Comparison of ENCODE assay signal across 11 cellular contexts in genomic region chr11:65470433-65470832, GRCh38. TPM values are rescaled to one million over a fixed set of nuclear protein-coding genes. Genes with fewer than 3 reads are reported as not detected.
DNase-seq lines count a peak whose midpoint lies in the region; ATAC-seq, FAIRE-seq and TF ChIP-seq lines count a peak whose summit lies in the region.
"Had no signal": no experiment of that assay in that cellular context is flagged by ENCODE, and none has a peak within 500 bp of the region (broad histone marks: within the 10 kb centered on the region; RNA-seq: fewer than 3 reads in every experiment).

No MANE protein-coding gene starts in this region.

- no peak for FAIRE-seq in K562 (lab: Jason Lieb, UNC)

- H3K27ac Mint-ChIP-seq in activated naive CD4-positive, alpha-beta T cell treated with anti-CD3 and anti-CD28 coated beads, Interleukin-2, amount 10 ng/mL, durations not matched to agents 7 days and 5 days = peak overlapping the region; percentile 2
- H3K27ac Mint-ChIP-seq in naive B cell (peak overlapping the region; percentile 87 to 97 (median 94)), type B pancreatic cell (peak overlapping the region; percentile 77)

- no peak for TF ChIP-seq EP300 in K562 (IDR thresholded peaks at IDR 0.05; ENCODE audit: low read length)

- no peaks in the 10 kb centered on the region for H3K9me3 Mint-ChIP-seq in activated naive CD4-positive, alpha-beta T cell treated with anti-CD3 and anti-CD28 coated beads, Interleukin-2, amount 10 ng/mL, durations not matched to agents 7 days and 5 days
- H3K9me3 Mint-ChIP-seq in naive B cell (no peaks in the 10 kb centered on the region), type B pancreatic cell (no peaks in the 10 kb centered on the region)

- no peaks in the 10 kb centered on the region for H3K9me3 ChIP-seq in K562 (replicated peaks; ENCODE audit: control insufficient read depth, insufficient read depth, low read depth, low read length)

- intact Hi-C loops in K562 (cut with micrococcal nuclease) = loop anchor here (5.0 kb wide), 1 partner anchor 102 kb away; the partner anchor contains the start of genes FAM89B and ZNRD2

- peak overlapping the region; percentile 96; the same call in 1 of the 3 replicates for H3K27ac ChIP-seq in K562 (ENCODE audit: extremely low read depth, low read depth, low read length)
- H3K27ac ChIP-seq: HL-60 had no signal

- H3K9me1 ChIP-seq in K562 (ENCODE audit: control insufficient read depth, insufficient read depth, low read length) = no peaks in the 10 kb centered on the region

- no peak for ATAC-seq in K562
- ATAC-seq in naive B cell (ENCODE audit: low read depth in 2 of 2) = no peak

- peak overlapping the region; percentile 8; the same call in 1 of the 2 replicates for H3K4me2 ChIP-seq in K562 (ENCODE audit: insufficient read depth, low read length)

- TF ChIP-seq RAD21 in K562 (CRISPR knock-in tag; conservative IDR thresholded peaks at IDR 0.05 in 1 of 2, IDR thresholded peaks at IDR 0.05 in 1 of 2) = no peak

- H4K20me1 ChIP-seq in K562 (replicated peaks; ENCODE audit: control insufficient read depth, insufficient read depth, low read length) = no peaks in the 10 kb centered on the region; the same call in 1 of the 2 replicates

- TF ChIP-seq CTCF in K562 (IDR thresholded peaks at IDR 0.05 in 2 of 3, conservative IDR thresholded peaks at IDR 0.05 in 1 of 3; ENCODE audit: insufficient read depth in 2 of 3, low read depth in 1 of 3, low read length in 3 of 3) (no peak), type B pancreatic cell (conservative IDR thresholded peaks at IDR 0.05) (no peak)

- no peak overlapping the region for H2AFZ ChIP-seq in K562 (ENCODE audit: low read depth, low read length)

- no peak overlapping the region for H3K4me3 Mint-ChIP-seq in activated naive CD4-positive, alpha-beta T cell treated with anti-CD3 and anti-CD28 coated beads, Interleukin-2, amount 10 ng/mL, durations not matched to agents 7 days and 5 days
- H3K4me3 Mint-ChIP-seq in naive B cell = peak overlapping the region in 4 of 8 donors; percentile 5 to 29 (median 18)
- no peak overlapping the region for H3K4me3 Mint-ChIP-seq in type B pancreatic cell

- H3K36me3 Mint-ChIP-seq in activated naive CD4-positive, alpha-beta T cell treated with anti-CD3 and anti-CD28 coated beads, Interleukin-2, amount 10 ng/mL, durations not matched to agents 7 days and 5 days = no peaks in the 10 kb centered on the region
- no peaks in the 10 kb centered on the region for H3K36me3 Mint-ChIP-seq in naive B cell
- H3K36me3 Mint-ChIP-seq in type B pancreatic cell = no peaks in the 10 kb centered on the region

- in situ Hi-C loops in K562 (cut with MboI) = loop anchor here (5.0 kb wide), 1 partner anchor 37 kb away; no protein-coding TSS in a partner anchor

- WGBS in K562 (ENCODE audit: insufficient coverage, low coverage, missing lambda C conversion rate) = 67% methylated on average over 5 of the region's 5 CpGs

- H3K79me2 ChIP-seq in K562 (ENCODE audit: control insufficient read depth, insufficient read depth, low read length) = peaks cover 56% of the 10 kb centered on the region

- DNase-seq in activated naive CD4-positive, alpha-beta T cell treated with anti-CD3 and anti-CD28 coated beads, Interleukin-2, amount 10 ng/mL, durations not matched to agents 7 days and 5 days = no peak
- no peak for DNase-seq in activated naive CD4-positive, alpha-beta T cell treated with anti-CD3 and anti-CD28 coated beads, Interleukin-2, amount 50 U/mL, for 16 hours
- DNase-seq in K562 (ENCODE audit: extremely low read depth in 1 of 4, low spot score in 3 of 4) = no peak
- no peak for DNase-seq in naive B cell
- no peak for DNase-seq in type B pancreatic cell (ENCODE audit: extremely low spot score, unreplicated experiment)
- DNase-seq in activated gamma-delta T cell treated with Interleukin-2 at 50 U/mL for 16 hours = no peak
- DNase-seq in SKM-1 (lab: John Stamatoyannopoulos, UW; ENCODE audit: unreplicated experiment) = no peak
- DNase-seq in stimulated activated CD4-positive, alpha-beta T cell treated with anti-CD3 and anti-CD28 coated beads, Interleukin-15, amount 100 ng/mL, for 24 hours = no peak
- DNase-seq: NCI-H2029 treated with DMSO at 0.1 percent for 48 hours, retina had no signal

- H3K27me3 Mint-ChIP-seq in activated naive CD4-positive, alpha-beta T cell treated with anti-CD3 and anti-CD28 coated beads, Interleukin-2, amount 10 ng/mL, durations not matched to agents 7 days and 5 days = peaks cover 4% of the 10 kb centered on the region
- H3K27me3 Mint-ChIP-seq in naive B cell (no peaks in the 10 kb centered on the region), type B pancreatic cell (no peaks in the 10 kb centered on the region)

- CTCF ChIA-PET in activated naive CD4-positive, alpha-beta T cell treated with anti-CD3 and anti-CD28 coated beads, Interleukin-2, amount 10 ng/mL, durations not matched to agents 7 days and 5 days (lab: Charles Lee) = interaction anchor here (10.1 kb wide), 1 partner anchor 54 kb away, joined by 146 read pairs; no protein-coding TSS in a partner anchor
- CTCF ChIA-PET in K562 (lab: Yijun Ruan, JAX; ENCODE audit: low intra/inter-chr PET ratio) = interaction anchor here (1.0 to 1.3 kb wide), 2 partner anchors 37 to 40 kb away, joined by 3 to 5 read pairs; no protein-coding TSS in a partner anchor

- peaks cover 28% of the 10 kb centered on the region for H3K4me1 Mint-ChIP-seq in activated naive CD4-positive, alpha-beta T cell treated with anti-CD3 and anti-CD28 coated beads, Interleukin-2, amount 10 ng/mL, durations not matched to agents 7 days and 5 days
- H3K4me1 Mint-ChIP-seq in naive B cell = peaks cover 12 to 37% (median 13%) of the 10 kb centered on the region in 3 donors
- peaks cover 18% of the 10 kb centered on the region for H3K4me1 Mint-ChIP-seq in type B pancreatic cell (ENCODE audit: unreplicated experiment)

- peak overlapping the region; percentile 82 to 93 for H3K9ac ChIP-seq in K562 (ENCODE audit: insufficient read depth in 1 of 2, low read depth in 2 of 2, low read length in 2 of 2)

- BruUV-seq in K562 (replicated peaks; lab: Mats Ljungman, UMichigan) = no TSS peak

- peaks cover 35 to 46% of the 10 kb centered on the region in 2 experiments for H3K4me1 ChIP-seq in K562 (replicated peaks in 1 of 2; ENCODE audit: control insufficient read depth in 2 of 2, insufficient read depth in 2 of 2, low read length in 2 of 2)

- POLR2A ChIA-PET in K562 (lab: Yijun Ruan, JAX) = interaction anchor here (0.8 to 26.0 kb wide), 10 partner anchors 9 to 99 kb away, joined by 4 to 2118 read pairs (median 10); partner anchors contain the start of genes MALAT1 and NEAT1

- no peak overlapping the region for H3K4me3 ChIP-seq in K562

- TF ChIP-seq POLR2A in K562 (conservative IDR thresholded peaks at IDR 0.05) = no peak

- peaks cover 5% of the 10 kb centered on the region; the same call in 1 of the 3 replicates for H3K36me3 ChIP-seq in K562 (ENCODE audit: control insufficient read depth, insufficient read depth, low read length)

- H3K27me3 ChIP-seq in K562 (ENCODE audit: control insufficient read depth in 2 of 2, insufficient read depth in 2 of 2, low read length in 2 of 2) = no peaks in the 10 kb centered on the region

RNA-seq across cellular contexts. Expression of gene MALAT1, which starts 28.4 kb away (rescaled TPM):
- 25,088 and 54,166 TPM in 2 replicates for total RNA-seq in K562 (2011; cell fraction: chromatin; rRNA removed; ENCODE audit: low replicate concordance)
- total RNA-seq in K562 (2011; cell fraction: nucleolus; rRNA removed) = 9,055 and 12,105 TPM in 2 replicates
- total RNA-seq in K562 (2011; cell fraction: nucleoplasm; rRNA removed) = 29,585 and 58,308 TPM in 2 replicates
- total RNA-seq in K562 (2014; rRNA removed) (1,943 and 2,212 TPM in 2 replicates), K562 (2014; rRNA removed; fragmentation: Illumina TruSeq; extraction: Trizol) (2,548 and 2,859 TPM in 2 replicates), K562 (2015; rRNA removed; fragmentation: Illumina TruSeq; extraction: Trizol) (2,437 and 2,551 TPM in 2 replicates), K562 (2021) (4,052 and 5,928 TPM in 2 replicates), type B pancreatic cell (ENCODE audit: low replicate concordance) (4,133 and 6,276 TPM in 2 replicates)
- polyA plus RNA-seq in K562 (2011; rRNA removed) (980 and 1,205 TPM in 2 replicates), K562 (2014; fragmentation: Illumina TruSeq; extraction: Trizol) (363 and 398 TPM in 2 replicates), K562 (2014; fragmentation: Nextera tagmentation; extraction: Ambion mirVana) (1,000 to 10,000 TPM; 1,606 to 8,715 TPM), K562 (2014; rRNA removed) (1,666 and 2,351 TPM in 2 replicates), naive B cell (ENCODE audit: low read depth in 6 of 6) (1,000 to 10,000 TPM; 1,985 to 6,450 (median 3,738) TPM)
- 93.6 and 371 TPM in 2 replicates for polyA plus RNA-seq in K562 (2011; cell fraction: cytosol; rRNA removed)
- polyA plus RNA-seq in K562 (2011; cell fraction: nucleus; rRNA removed) = 5,475 and 8,513 TPM in 2 replicates
- polyA plus RNA-seq in K562 (2012) = 1,113 and 1,346 TPM in 2 replicates
- polyA minus RNA-seq in K562 (2011; rRNA and poly(A)+ RNA removed) = 5,106 and 10,064 TPM in 2 replicates
- polyA minus RNA-seq in K562 (2011; cell fraction: cytosol; rRNA and poly(A)+ RNA removed) = 2,869 and 5,041 TPM in 2 replicates
- polyA minus RNA-seq in K562 (2011; cell fraction: nucleus; rRNA and poly(A)+ RNA removed) = 20,177 and 33,147 TPM in 2 replicates

RNA-seq across cellular contexts. Expression of gene NEAT1, which starts 47.8 kb away (rescaled TPM):
- 684 and 1,510 TPM in 2 replicates for total RNA-seq in K562 (2011; cell fraction: chromatin; rRNA removed; ENCODE audit: low replicate concordance)
- total RNA-seq in K562 (2011; cell fraction: nucleolus; rRNA removed) = 291 and 321 TPM in 2 replicates
- 737 and 1,283 TPM in 2 replicates for total RNA-seq in K562 (2011; cell fraction: nucleoplasm; rRNA removed)
- 15.2 and 20.1 TPM in 2 replicates for total RNA-seq in K562 (2014; rRNA removed)
- 62.8 and 76.9 TPM in 2 replicates for total RNA-seq in K562 (2014; rRNA removed; fragmentation: Illumina TruSeq; extraction: Trizol)
- 26.3 and 31.5 TPM in 2 replicates for total RNA-seq in K562 (2015; rRNA removed; fragmentation: Illumina TruSeq; extraction: Trizol)
- 129 and 208 TPM in 2 replicates for total RNA-seq in K562 (2021)
- polyA plus RNA-seq in K562 (2011; rRNA removed) = 56.2 and 171 TPM in 2 replicates
- 45.5 and 49.2 TPM in 2 replicates for polyA plus RNA-seq in K562 (2011; cell fraction: cytosol; rRNA removed)
- polyA plus RNA-seq in K562 (2011; cell fraction: nucleus; rRNA removed) = 234 and 651 TPM in 2 replicates
- polyA plus RNA-seq in K562 (2012) = 312 and 328 TPM in 2 replicates
- 137 and 146 TPM in 2 replicates for polyA plus RNA-seq in K562 (2014; fragmentation: Illumina TruSeq; extraction: Trizol)
- 10 to 100 TPM; 22.8 to 30.1 TPM for polyA plus RNA-seq in K562 (2014; fragmentation: Nextera tagmentation; extraction: Ambion mirVana)
- polyA plus RNA-seq in K562 (2014; rRNA removed) = 382 and 389 TPM in 2 replicates
- 92.6 and 137 TPM in 2 replicates for polyA minus RNA-seq in K562 (2011; rRNA and poly(A)+ RNA removed)
- 19.9 and 35.6 TPM in 2 replicates for polyA minus RNA-seq in K562 (2011; cell fraction: cytosol; rRNA and poly(A)+ RNA removed)
- polyA minus RNA-seq in K562 (2011; cell fraction: nucleus; rRNA and poly(A)+ RNA removed) = 168 and 220 TPM in 2 replicates
- 1 to 10 TPM in 5 of 6 donors, under 1 TPM in 1; 0.88 to 4.2 (median 1.2) TPM for polyA plus RNA-seq in naive B cell (ENCODE audit: low read depth in 6 of 6)
- 229 and 395 TPM in 2 replicates for total RNA-seq in type B pancreatic cell (ENCODE audit: low replicate concordance)

RNA-seq across cellular contexts. Expression of gene SCYL1, which starts 54.5 kb away (rescaled TPM):
- 59.7 and 207 TPM in 2 replicates for total RNA-seq in K562 (2011; cell fraction: chromatin; rRNA removed; ENCODE audit: low replicate concordance)
- total RNA-seq in K562 (2011; cell fraction: nucleolus; rRNA removed) = 125 and 130 TPM in 2 replicates
- total RNA-seq in K562 (2011; cell fraction: nucleoplasm; rRNA removed) = 91.0 and 98.2 TPM in 2 replicates
- total RNA-seq in K562 (2014; rRNA removed) = 145 and 156 TPM in 2 replicates
- total RNA-seq in K562 (2014; rRNA removed; fragmentation: Illumina TruSeq; extraction: Trizol) = 14.2 and 20.2 TPM in 2 replicates
- total RNA-seq in K562 (2015; rRNA removed; fragmentation: Illumina TruSeq; extraction: Trizol) = 57.6 and 59.0 TPM in 2 replicates
- total RNA-seq in K562 (2021) = 113 and 115 TPM in 2 replicates
- 55.0 and 79.2 TPM in 2 replicates for polyA plus RNA-seq in K562 (2011; rRNA removed)
- polyA plus RNA-seq in K562 (2011; cell fraction: cytosol; rRNA removed) = 121 and 188 TPM in 2 replicates
- 124 and 172 TPM in 2 replicates for polyA plus RNA-seq in K562 (2011; cell fraction: nucleus; rRNA removed)
- polyA plus RNA-seq in K562 (2012) = 54.7 and 95.3 TPM in 2 replicates
- 76.1 and 81.3 TPM in 2 replicates for polyA plus RNA-seq in K562 (2014; fragmentation: Illumina TruSeq; extraction: Trizol)
- 1 to 10 TPM; 1.9 to 4.7 TPM for polyA plus RNA-seq in K562 (2014; fragmentation: Nextera tagmentation; extraction: Ambion mirVana)
- 96.0 and 104 TPM in 2 replicates for polyA plus RNA-seq in K562 (2014; rRNA removed)
- polyA minus RNA-seq in K562 (2011; rRNA and poly(A)+ RNA removed) = 27.0 and 42.0 TPM in 2 replicates
- polyA minus RNA-seq in K562 (2011; cell fraction: cytosol; rRNA and poly(A)+ RNA removed) = 62.5 and 74.3 TPM in 2 replicates
- 31.2 and 38.2 TPM in 2 replicates for polyA minus RNA-seq in K562 (2011; cell fraction: nucleus; rRNA and poly(A)+ RNA removed)
- 10 to 100 TPM; 21.8 to 40.0 (median 27.2) TPM for polyA plus RNA-seq in naive B cell (ENCODE audit: low read depth in 6 of 6)
- total RNA-seq in type B pancreatic cell (ENCODE audit: low replicate concordance) = 79.4 and 80.4 TPM in 2 replicates

Comparison
In these comparisons a context has a peak if more than half of its experiments do, and no peak if none do; other contexts are left out.
1. H3K27ac Mint-ChIP-seq: peak in every context shown above with its lines; median percentile 94 in naive B cell; 77 in type B pancreatic cell; 2 in activated naive CD4-positive, alpha-beta T cell treated with anti-CD3 and anti-CD28 coated beads, Interleukin-2, amount 10 ng/mL, durations not matched to agents 7 days and 5 days.